ENCODE assay signal across 1 cellular context in the genomic region with DNA sequence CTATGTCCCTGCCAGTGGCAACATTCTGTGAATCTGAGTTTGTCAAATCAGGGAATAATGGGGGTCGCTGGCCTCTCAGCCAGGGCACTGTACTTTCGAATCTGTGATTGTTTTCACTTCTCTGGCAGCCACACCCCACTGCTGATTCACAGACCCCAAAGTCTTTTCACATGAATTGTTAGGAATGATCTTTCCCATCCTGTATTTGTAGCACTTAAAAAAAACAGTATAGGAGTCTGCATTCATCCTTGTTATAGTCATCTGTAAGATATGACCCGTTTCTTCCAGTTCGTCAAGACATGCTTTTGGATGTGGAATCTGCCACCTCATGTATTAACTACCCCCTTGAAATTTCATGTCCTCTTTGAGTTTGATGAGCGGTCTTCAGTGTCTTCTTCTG.
TF ChIP-seq lines count a peak whose summit lies in the region.

No MANE protein-coding gene starts in this region.

TF ChIP-seq in WTC11, 78 proteins besides CTCF, POLR2A, EP300 and RAD21 (continued from another document):
- TF ChIP-seq, protein P1, sequence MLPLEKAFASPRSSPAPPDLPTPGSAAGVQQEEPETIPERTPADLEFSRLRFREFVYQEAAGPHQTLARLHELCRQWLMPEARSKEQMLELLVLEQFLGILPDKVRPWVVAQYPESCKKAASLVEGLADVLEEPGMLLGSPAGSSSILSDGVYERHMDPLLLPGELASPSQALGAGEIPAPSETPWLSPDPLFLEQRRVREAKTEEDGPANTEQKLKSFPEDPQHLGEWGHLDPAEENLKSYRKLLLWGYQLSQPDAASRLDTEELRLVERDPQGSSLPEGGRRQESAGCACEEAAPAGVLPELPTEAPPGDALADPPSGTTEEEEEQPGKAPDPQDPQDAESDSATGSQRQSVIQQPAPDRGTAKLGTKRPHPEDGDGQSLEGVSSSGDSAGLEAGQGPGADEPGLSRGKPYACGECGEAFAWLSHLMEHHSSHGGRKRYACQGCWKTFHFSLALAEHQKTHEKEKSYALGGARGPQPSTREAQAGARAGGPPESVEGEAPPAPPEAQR (CRISPR knock-in tag; IDR thresholded peaks at IDR 0.05) = no peak
- no peak for TF ChIP-seq MYBL2 (CRISPR knock-in tag; IDR thresholded peaks at IDR 0.05)
- TF ChIP-seq ZNF219 (CRISPR knock-in tag; IDR thresholded peaks at IDR 0.05; ENCODE audit: borderline replicate concordance) = no peak
- TF ChIP-seq ZNF232 (CRISPR knock-in tag; IDR thresholded peaks at IDR 0.05) = no peak
- TF ChIP-seq, protein P2, sequence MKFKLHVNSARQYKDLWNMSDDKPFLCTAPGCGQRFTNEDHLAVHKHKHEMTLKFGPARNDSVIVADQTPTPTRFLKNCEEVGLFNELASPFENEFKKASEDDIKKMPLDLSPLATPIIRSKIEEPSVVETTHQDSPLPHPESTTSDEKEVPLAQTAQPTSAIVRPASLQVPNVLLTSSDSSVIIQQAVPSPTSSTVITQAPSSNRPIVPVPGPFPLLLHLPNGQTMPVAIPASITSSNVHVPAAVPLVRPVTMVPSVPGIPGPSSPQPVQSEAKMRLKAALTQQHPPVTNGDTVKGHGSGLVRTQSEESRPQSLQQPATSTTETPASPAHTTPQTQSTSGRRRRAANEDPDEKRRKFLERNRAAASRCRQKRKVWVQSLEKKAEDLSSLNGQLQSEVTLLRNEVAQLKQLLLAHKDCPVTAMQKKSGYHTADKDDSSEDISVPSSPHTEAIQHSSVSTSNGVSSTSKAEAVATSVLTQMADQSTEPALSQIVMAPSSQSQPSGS (CRISPR knock-in tag; IDR thresholded peaks at IDR 0.05; ENCODE audit: borderline replicate concordance, low read depth) = no peak
- TF ChIP-seq NFE2L1 (CRISPR knock-in tag; IDR thresholded peaks at IDR 0.05) = no peak
- TF ChIP-seq IRF2 (CRISPR knock-in tag; IDR thresholded peaks at IDR 0.05; ENCODE audit: borderline replicate concordance, low read depth) = no peak
